ENCODE assay signal across 8 cellular contexts in the genomic region with DNA sequence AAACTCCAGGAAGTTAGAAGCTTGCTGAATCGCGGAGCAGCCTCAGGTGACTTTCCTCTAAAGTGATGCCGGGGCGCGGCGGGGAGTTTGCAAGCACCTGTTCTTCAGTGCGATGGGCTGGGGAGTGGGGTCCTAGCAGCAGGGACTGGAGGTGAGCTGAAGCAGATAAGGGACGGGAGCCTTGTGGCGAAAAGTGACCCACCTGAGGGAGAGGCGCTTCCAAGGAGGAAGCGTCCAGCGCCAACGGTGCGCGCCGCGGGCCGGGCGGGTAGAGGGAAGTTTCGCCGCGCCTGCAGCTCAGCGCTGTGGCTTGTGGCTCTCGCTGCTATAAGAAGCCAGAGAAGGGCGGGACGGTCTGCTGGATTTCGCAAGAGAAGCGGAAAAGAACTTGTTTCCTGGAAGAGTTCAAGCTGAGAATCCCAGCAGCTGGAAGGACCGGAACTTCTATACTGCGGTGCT. TPM values are rescaled to one million over a fixed set of nuclear protein-coding genes. Genes with fewer than 3 reads are reported as not detected.
DNase-seq lines count a peak whose midpoint lies in the region; ATAC-seq and TF ChIP-seq lines count a peak whose summit lies in the region.

TSS of gene STEAP4 (minus strand) at position 305 of the 459 bp plus-strand sequence. CDS start 22,625 bp downstream, outside the sequence.

- peaks cover 39 to 53% (median 42%) of the 10 kb centered on the region in 5 donors for H3K27me3 Mint-ChIP-seq in naive thymus-derived CD4-positive, alpha-beta T cell
- peaks cover 10 to 51% of the 10 kb centered on the region in 2 donors for H3K27me3 Mint-ChIP-seq in CD8-positive, alpha-beta memory T cell

- intact Hi-C loops in naive thymus-derived CD4-positive, alpha-beta T cell (cut with micrococcal nuclease), result no loop called here

- H3K27ac Mint-ChIP-seq in naive thymus-derived CD4-positive, alpha-beta T cell, result no peak within 1 kb of the TSS
- no peak within 1 kb of the TSS for H3K27ac Mint-ChIP-seq in CD8-positive, alpha-beta memory T cell

- peak within 1 kb of the TSS in 6 of 10 donors; percentile 6 to 60 (median 52) for H3K4me3 Mint-ChIP-seq in naive thymus-derived CD4-positive, alpha-beta T cell
- H3K4me3 Mint-ChIP-seq in CD8-positive, alpha-beta memory T cell, result peak within 1 kb of the TSS in 3 of 7 donors; percentile 9 to 82 (median 36)

- TF ChIP-seq CTCF in RWPE2 (IDR thresholded peaks at IDR 0.05; ENCODE audit: poor library complexity, severe bottlenecking) (no peak), fibroblast of pulmonary artery (IDR thresholded peaks at IDR 0.05; ENCODE audit: low read length, missing control alignments) (no peak)

- H3K4me1 Mint-ChIP-seq in naive thymus-derived CD4-positive, alpha-beta T cell, result peaks cover 0 to 6% (median 4%) of the 10 kb centered on the region in 7 donors
- peaks cover 0 to 7% (median 0%) of the 10 kb centered on the region in 3 donors for H3K4me1 Mint-ChIP-seq in CD8-positive, alpha-beta memory T cell

- no peaks in the 10 kb centered on the region for H3K36me3 ChIP-seq in ES-I3 (ENCODE audit: insufficient read depth, low read length)
- no peaks in the 10 kb centered on the region for H3K36me3 ChIP-seq in RWPE2 (ENCODE audit: low read depth)
- H3K36me3 ChIP-seq in naive thymus-derived CD4-positive, alpha-beta T cell (ENCODE audit: control insufficient read depth in 2 of 3, insufficient read depth in 3 of 3, low read length in 3 of 3), result no peaks in the 10 kb centered on the region
- H3K36me3 ChIP-seq in CD8-positive, alpha-beta memory T cell (ENCODE audit: insufficient read depth, low read length), result no peaks in the 10 kb centered on the region

- POLR2A ChIA-PET in naive thymus-derived CD4-positive, alpha-beta T cell (lab: Charles Lee), result no interaction called here
- POLR2A ChIA-PET in CD8-positive, alpha-beta memory T cell (lab: Charles Lee), result no interaction called here

- no peaks in the 10 kb centered on the region for H3K27me3 ChIP-seq in RWPE2 (ENCODE audit: insufficient read depth, poor library complexity, severe bottlenecking)
- no peaks in the 10 kb centered on the region for H3K27me3 ChIP-seq in naive thymus-derived CD4-positive, alpha-beta T cell (ENCODE audit: control insufficient read depth in 2 of 2, insufficient read depth in 2 of 2, low read length in 2 of 2)
- H3K27me3 ChIP-seq in CD8-positive, alpha-beta memory T cell (ENCODE audit: insufficient read depth, low read length, poor library complexity, severe bottlenecking), result no peaks in the 10 kb centered on the region

- peak within 1 kb of the TSS; percentile 39; the same call in 1 of the 2 replicates for H3K9ac ChIP-seq in ES-I3 (ENCODE audit: low read depth, low read length)

- H3K9me3 ChIP-seq in ES-I3 (ENCODE audit: control insufficient read depth, insufficient read depth, low read length), result no peaks in the 10 kb centered on the region
- H3K9me3 ChIP-seq in RWPE2 (ENCODE audit: severe bottlenecking), result no peaks in the 10 kb centered on the region
- H3K9me3 ChIP-seq in naive thymus-derived CD4-positive, alpha-beta T cell (ENCODE audit: control insufficient read depth in 2 of 3, low read length in 3 of 3), result no peaks in the 10 kb centered on the region
- H3K9me3 ChIP-seq in CD8-positive, alpha-beta memory T cell (ENCODE audit: low read length), result no peaks in the 10 kb centered on the region

- peak within 1 kb of the TSS; percentile 15 for H3K4me3 ChIP-seq in RWPE2 (ENCODE audit: severe bottlenecking)
- peak within 1 kb of the TSS; percentile 16 for H3K4me3 ChIP-seq in fibroblast of pulmonary artery (replicated peaks; ENCODE audit: low read depth, low read length)
- H3K4me3 ChIP-seq in naive thymus-derived CD4-positive, alpha-beta T cell (ENCODE audit: low read length), result no peak within 1 kb of the TSS
- H3K4me3 ChIP-seq in CD8-positive, alpha-beta memory T cell (ENCODE audit: low read length), result no peak within 1 kb of the TSS

- no peak within 1 kb of the TSS for H3K27ac ChIP-seq in RWPE2 (ENCODE audit: poor library complexity, severe bottlenecking)
- H3K27ac ChIP-seq in naive thymus-derived CD4-positive, alpha-beta T cell (ENCODE audit: low read depth, low read length), result no peak within 1 kb of the TSS
- H3K27ac ChIP-seq in CD8-positive, alpha-beta memory T cell (ENCODE audit: low read depth, low read length), result no peak within 1 kb of the TSS

- DNase-seq in RWPE2 (ENCODE audit: low spot score), result peak; percentile 74
- peak; percentile 84 for DNase-seq in fibroblast of pulmonary artery (ENCODE audit: low read depth)
- DNase-seq in naive thymus-derived CD4-positive, alpha-beta T cell, result no peak
- DNase-seq in CD8-positive, alpha-beta memory T cell, result no peak
- DNase-seq in AML-193 (lab: John Stamatoyannopoulos, UW), result no peak

- CTCF ChIA-PET in naive thymus-derived CD4-positive, alpha-beta T cell (lab: Charles Lee), result no interaction called here
- CTCF ChIA-PET in CD8-positive, alpha-beta memory T cell (lab: Charles Lee), result no interaction called here

- H3K4me1 ChIP-seq in ES-I3 (ENCODE audit: insufficient read depth, low read length) (no peaks in the 10 kb centered on the region), RWPE2 (ENCODE audit: insufficient read depth, poor library complexity, severe bottlenecking) (peaks cover under 1% of the 10 kb centered on the region)
- H3K4me1 ChIP-seq in naive thymus-derived CD4-positive, alpha-beta T cell (ENCODE audit: control insufficient read depth in 2 of 2, insufficient read depth in 2 of 2, low read length in 2 of 2), result no peaks in the 10 kb centered on the region
- no peaks in the 10 kb centered on the region for H3K4me1 ChIP-seq in CD8-positive, alpha-beta memory T cell (ENCODE audit: insufficient read depth, low read length)

- H3K36me3 Mint-ChIP-seq in naive thymus-derived CD4-positive, alpha-beta T cell, result no peaks in the 10 kb centered on the region
- no peaks in the 10 kb centered on the region for H3K36me3 Mint-ChIP-seq in CD8-positive, alpha-beta memory T cell

- ATAC-seq in RWPE2 (ENCODE audit: low read depth) (peak; percentile 94), HG02981 (IDR thresholded peaks at IDR 0.05; ENCODE audit: unreplicated experiment) (no peak)
- ATAC-seq in naive thymus-derived CD4-positive, alpha-beta T cell, result peak; percentile 66
- no peak for ATAC-seq in activated CD4-positive, CD25-positive, alpha-beta regulatory T cell treated with anti-CD3 and anti-CD28 coated beads, Interleukin-2, amount 50 U/mL, for 24 hours

- no peaks in the 10 kb centered on the region for H3K9me3 Mint-ChIP-seq in naive thymus-derived CD4-positive, alpha-beta T cell
- no peaks in the 10 kb centered on the region for H3K9me3 Mint-ChIP-seq in CD8-positive, alpha-beta memory T cell

RNA-seq across cellular contexts. Expression of gene STEAP4, which starts in this region (rescaled TPM):
- 1 to 10 TPM in 1 of 5 experiments, under 1 TPM in 1, not detected in 3; 0.45 to 6.2 TPM for total RNA-seq in naive thymus-derived CD4-positive, alpha-beta T cell
- not detected for polyA plus RNA-seq in naive thymus-derived CD4-positive, alpha-beta T cell
- total RNA-seq in CD8-positive, alpha-beta memory T cell, result not detected
- polyA plus RNA-seq in CD8-positive, alpha-beta memory T cell, result not detected

Comparison
In these comparisons a context has a peak if more than half of its experiments do, and no peak if none do; other contexts are left out.
1. ATAC-seq: peak in RWPE2 (single experiment) and naive thymus-derived CD4-positive, alpha-beta T cell (single experiment); none in HG02981 (single experiment) and activated CD4-positive, CD25-positive, alpha-beta regulatory T cell treated with anti-CD3 and anti-CD28 coated beads, Interleukin-2, amount 50 U/mL, for 24 hours (0 of 2).
2. DNase-seq: peak in RWPE2 (single experiment) and fibroblast of pulmonary artery (single experiment); none in naive thymus-derived CD4-positive, alpha-beta T cell (0 of 9), CD8-positive, alpha-beta memory T cell (0 of 5) and AML-193 (0 of 2).
3. H3K4me3 ChIP-seq: peak in RWPE2 (single experiment) and fibroblast of pulmonary artery (single experiment); none in naive thymus-derived CD4-positive, alpha-beta T cell (single experiment) and CD8-positive, alpha-beta memory T cell (single experiment).